8 cellular contexts compared by ENCODE assay signal in the genomic region with DNA sequence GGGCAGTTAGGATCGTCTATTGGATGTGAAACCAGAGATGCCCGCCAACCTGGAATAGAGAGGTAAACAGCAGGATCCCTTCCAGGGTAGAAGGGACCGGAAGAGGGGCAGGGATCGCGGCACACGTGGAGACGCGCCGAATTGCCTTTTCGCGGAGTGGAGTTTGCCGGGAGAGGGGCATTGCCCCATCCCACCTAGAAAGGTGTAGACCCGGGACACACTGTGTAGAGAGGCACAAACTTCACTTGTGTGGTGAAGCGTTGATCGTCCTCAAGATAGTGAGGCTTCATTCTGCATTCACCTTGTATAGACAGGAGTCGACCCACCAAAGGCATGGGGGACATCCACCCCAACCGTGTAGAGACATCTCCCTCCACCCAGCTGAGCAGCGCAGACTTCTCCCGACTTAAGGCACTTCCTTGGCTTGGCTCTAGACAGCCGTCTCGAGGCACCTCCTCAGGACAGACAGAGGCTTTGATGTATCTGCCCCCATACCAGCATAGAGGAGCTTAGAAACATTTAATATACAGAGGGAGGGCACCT. TPM values are rescaled to one million over a fixed set of nuclear protein-coding genes. Genes with fewer than 3 reads are reported as not detected.
DNase-seq lines count a peak whose midpoint lies in the region; ATAC-seq and TF ChIP-seq lines count a peak whose summit lies in the region.

No MANE protein-coding gene starts in this region.

- peak overlapping the region; percentile 79 for H3K4me3 ChIP-seq in WERI-Rb-1 (ENCODE audit: low read depth, low read length)
- H3K4me3 ChIP-seq in foreskin fibroblast (ENCODE audit: low read depth in 1 of 2, low read length in 2 of 2): peak overlapping the region; percentile 88 to 96

- ATAC-seq in activated CD8-positive, alpha-beta memory T cell treated with anti-CD3 and anti-CD28 coated beads, Interleukin-2, amount 10 ng/mL, durations not matched to agents 7 days and 5 days: peak; percentile 18
- ATAC-seq in HG03045 (IDR thresholded peaks at IDR 0.05; ENCODE audit: unreplicated experiment): peak; percentile 33

- peaks cover 4% of the 10 kb centered on the region for H3K27me3 ChIP-seq in WERI-Rb-1 (ENCODE audit: insufficient read depth, low read depth, severe bottlenecking)

- H3K9me3 Mint-ChIP-seq in activated CD8-positive, alpha-beta memory T cell treated with anti-CD3 and anti-CD28 coated beads, Interleukin-2, amount 10 ng/mL, durations not matched to agents 7 days and 5 days (ENCODE audit: low read depth): peaks cover 2% of the 10 kb centered on the region
- H3K9me3 Mint-ChIP-seq in progenitor cell of endocrine pancreas (ENCODE audit: low read depth): peaks cover 21% of the 10 kb centered on the region

- CTCF ChIA-PET in activated CD8-positive, alpha-beta memory T cell treated with anti-CD3 and anti-CD28 coated beads, Interleukin-2, amount 10 ng/mL, durations not matched to agents 7 days and 5 days (lab: Charles Lee): no interaction called here

- H3K4me3 Mint-ChIP-seq in activated CD8-positive, alpha-beta memory T cell treated with anti-CD3 and anti-CD28 coated beads, Interleukin-2, amount 10 ng/mL, durations not matched to agents 7 days and 5 days: peak overlapping the region; percentile 89
- peak overlapping the region; percentile 93 for H3K4me3 Mint-ChIP-seq in progenitor cell of endocrine pancreas (ENCODE audit: low read depth)

- peak overlapping the region; percentile 98 for H3K27ac ChIP-seq in WERI-Rb-1

- H3K27me3 Mint-ChIP-seq in activated CD8-positive, alpha-beta memory T cell treated with anti-CD3 and anti-CD28 coated beads, Interleukin-2, amount 10 ng/mL, durations not matched to agents 7 days and 5 days: no peaks in the 10 kb centered on the region
- H3K27me3 Mint-ChIP-seq in progenitor cell of endocrine pancreas: no peaks in the 10 kb centered on the region

- peak overlapping the region; percentile 91 for H3K27ac Mint-ChIP-seq in activated CD8-positive, alpha-beta memory T cell treated with anti-CD3 and anti-CD28 coated beads, Interleukin-2, amount 10 ng/mL, durations not matched to agents 7 days and 5 days
- peak overlapping the region; percentile 94 for H3K27ac Mint-ChIP-seq in progenitor cell of endocrine pancreas

- TF ChIP-seq CTCF in WERI-Rb-1 (IDR thresholded peaks at IDR 0.05; ENCODE audit: low read depth, low read length) (no peak), foreskin fibroblast (IDR thresholded peaks at IDR 0.05; ENCODE audit: low read depth, low read length) (no peak), progenitor cell of endocrine pancreas (IDR thresholded peaks at IDR 0.05; ENCODE audit: unreplicated experiment) (no peak)

- peaks cover 6% of the 10 kb centered on the region for H3K36me3 ChIP-seq in WERI-Rb-1

- no peaks in the 10 kb centered on the region for H3K9me3 ChIP-seq in WERI-Rb-1 (ENCODE audit: severe bottlenecking)

- peak; percentile 41 for DNase-seq in activated CD8-positive, alpha-beta memory T cell treated with anti-CD3 and anti-CD28 coated beads, Interleukin-2, amount 10 ng/mL, durations not matched to agents 7 days and 5 days
- DNase-seq in activated CD8-positive, alpha-beta memory T cell treated with anti-CD3 and anti-CD28 coated beads for 24 hours: no peak
- DNase-seq in WERI-Rb-1 (no peak), foreskin fibroblast (peak in 1 of 2 donors; percentile 7), progenitor cell of endocrine pancreas (ENCODE audit: low spot score, unreplicated experiment) (no peak), T1000 (lab: John Stamatoyannopoulos, UW) (no peak), AML-193 (lab: John Stamatoyannopoulos, UW) (no peak)

- H3K4me1 Mint-ChIP-seq in activated CD8-positive, alpha-beta memory T cell treated with anti-CD3 and anti-CD28 coated beads, Interleukin-2, amount 10 ng/mL, durations not matched to agents 7 days and 5 days: peaks cover 36% of the 10 kb centered on the region
- peaks cover 5% of the 10 kb centered on the region for H3K4me1 Mint-ChIP-seq in progenitor cell of endocrine pancreas (ENCODE audit: low read depth)

- peaks cover 21% of the 10 kb centered on the region for H3K36me3 Mint-ChIP-seq in activated CD8-positive, alpha-beta memory T cell treated with anti-CD3 and anti-CD28 coated beads, Interleukin-2, amount 10 ng/mL, durations not matched to agents 7 days and 5 days
- peaks cover 17% of the 10 kb centered on the region for H3K36me3 Mint-ChIP-seq in progenitor cell of endocrine pancreas (ENCODE audit: insufficient read depth)

RNA-seq across cellular contexts. Expression of a gene that starts 0.4 kb away (rescaled TPM):
- 10 to 100 TPM; 40.6 to 53.9 TPM for total RNA-seq in activated CD8-positive, alpha-beta memory T cell treated with anti-CD3 and anti-CD28 coated beads, Interleukin-2, amount 10 ng/mL, durations not matched to agents 7 days and 5 days
- 42.1 and 43.7 TPM in 2 replicates for total RNA-seq in progenitor cell of endocrine pancreas

RNA-seq across cellular contexts. Expression of a gene that starts 34.4 kb away (rescaled TPM):
- under 1 TPM in 1 of 2 experiments, not detected in 1; 0.12 TPM for total RNA-seq in activated CD8-positive, alpha-beta memory T cell treated with anti-CD3 and anti-CD28 coated beads, Interleukin-2, amount 10 ng/mL, durations not matched to agents 7 days and 5 days
- total RNA-seq in progenitor cell of endocrine pancreas: 23.6 and 24.7 TPM in 2 replicates

Comparison
In these comparisons a context has a peak if more than half of its experiments do, and no peak if none do; other contexts are left out.
1. RNA of a gene that starts 34.4 kb away (total RNA-seq): 23.6 to 24.7 TPM in progenitor cell of endocrine pancreas; 0.12 TPM in activated CD8-positive, alpha-beta memory T cell treated with anti-CD3 and anti-CD28 coated beads, Interleukin-2, amount 10 ng/mL, durations not matched to agents 7 days and 5 days; every median in the first group is over 10 times any median in the second.